14 cellular contexts compared by ENCODE assay signal in genomic region chr10:97013983-97014382, GRCh38.
A peak's percentile ranks its signal among the peaks of the same experiment; 100 is the strongest.
DNase-seq lines count a peak whose midpoint lies in the region; ATAC-seq and TF ChIP-seq lines count a peak whose summit lies in the region.
"Had no signal": no experiment of that assay in that cellular context is flagged by ENCODE, and none has a peak within 500 bp of the region (broad histone marks: within the 10 kb centered on the region; RNA-seq: fewer than 3 reads in every experiment).

No MANE protein-coding gene starts in this region.

- H3K4me1 ChIP-seq in GM23338 (ENCODE audit: insufficient read depth) (no peaks in the 10 kb centered on the region), neuronal stem cell (ENCODE audit: control insufficient read depth in 2 of 2, insufficient read depth in 1 of 2, low read depth in 1 of 2, low read length in 2 of 2) (peaks cover 7 to 10% of the 10 kb centered on the region in 2 donors)
- H3K4me1 ChIP-seq: A549, Caco-2 had no signal

- no peak overlapping the region for H3K4me3 Mint-ChIP-seq in GM23338
- H3K4me3 Mint-ChIP-seq: CD8-positive, alpha-beta memory T cell had no signal

- no peaks in the 10 kb centered on the region; the same call in 2 of the 3 replicates for H3K36me3 Mint-ChIP-seq in GM23338 (ENCODE audit: low read depth)

- H3K14ac ChIP-seq in neuronal stem cell (ENCODE audit: low read length), result no peak overlapping the region

- peaks cover 11% of the 10 kb centered on the region for H3K27me3 Mint-ChIP-seq in GM23338 (ENCODE audit: insufficient read depth, low read depth, poor library complexity)
- H3K27me3 Mint-ChIP-seq: CD8-positive, alpha-beta memory T cell had no signal

- no peak; the same call in 1 of the 3 replicates for ATAC-seq in GM23338
- no peak for ATAC-seq in HG03565 (IDR thresholded peaks at IDR 0.05; ENCODE audit: unreplicated experiment)
- ATAC-seq in GM18909 (IDR thresholded peaks at IDR 0.05; ENCODE audit: poor library complexity, unreplicated experiment), result no peak
- ATAC-seq: A549, HCT116 had no signal

- TF ChIP-seq CTCF in GM23338 (conservative IDR thresholded peaks at IDR 0.05; ENCODE audit: low read depth in 2 of 2), result no peak

- no peak overlapping the region for H2BK15ac ChIP-seq in neuronal stem cell (ENCODE audit: low read length)

- H3K9me3 ChIP-seq in neuronal stem cell (replicated peaks in 1 of 2; ENCODE audit: control insufficient read depth in 2 of 2, insufficient read depth in 1 of 2, low read depth in 1 of 2, low read length in 2 of 2), result peaks cover 0 to 4% of the 10 kb centered on the region in 2 donors
- H3K9me3 ChIP-seq: A549, BLaER1, Caco-2 had no signal

- no peak overlapping the region for H2BK12ac ChIP-seq in neuronal stem cell (ENCODE audit: low read length)

- H3K27me3 ChIP-seq in GM23338 (ENCODE audit: insufficient read depth), result no peaks in the 10 kb centered on the region
- H3K27me3 ChIP-seq in H7 (ENCODE audit: control insufficient read depth, insufficient read depth, low read length), result no peaks in the 10 kb centered on the region
- H3K27me3 ChIP-seq in neuronal stem cell (ENCODE audit: control insufficient read depth in 3 of 3, insufficient read depth in 3 of 3, low read depth in 1 of 3, low read length in 3 of 3), result peaks cover 0 to 4% (median 0%) of the 10 kb centered on the region in 3 experiments
- H3K27me3 ChIP-seq: BLaER1 had no signal

- H2AFZ ChIP-seq in GM23338 (no peak overlapping the region), neuronal stem cell (ENCODE audit: low read length) (no peak overlapping the region)

- H3K4me2 ChIP-seq in GM23338, result no peak overlapping the region
- no peak overlapping the region for H3K4me2 ChIP-seq in neuronal stem cell (ENCODE audit: insufficient read depth, low read length, poor library complexity, severe bottlenecking)
- H3K4me2 ChIP-seq: A549, BLaER1 had no signal

- no peak overlapping the region for H4K8ac ChIP-seq in neuronal stem cell (ENCODE audit: low read depth, low read length)

- H3K36me3 ChIP-seq in GM23338 (ENCODE audit: insufficient read depth) (no peaks in the 10 kb centered on the region), H7 (replicated peaks; ENCODE audit: control insufficient read depth, insufficient read depth, low read length) (no peaks in the 10 kb centered on the region), neuronal stem cell (replicated peaks in 1 of 2; ENCODE audit: control insufficient read depth in 2 of 2, insufficient read depth in 2 of 2, low read length in 2 of 2) (no peaks in the 10 kb centered on the region)
- H3K36me3 ChIP-seq: BLaER1 had no signal

- peak overlapping the region; percentile 79 for H2AK5ac ChIP-seq in neuronal stem cell (ENCODE audit: low read depth, low read length)

- H3K79me1 ChIP-seq in neuronal stem cell (ENCODE audit: low read depth, low read length), result no peaks in the 10 kb centered on the region

- H3K4ac ChIP-seq in neuronal stem cell (ENCODE audit: low read length), result no peak overlapping the region

- no peak overlapping the region for H3K23ac ChIP-seq in neuronal stem cell (ENCODE audit: low read depth, low read length, poor library complexity)

- no peaks in the 10 kb centered on the region for H4K20me1 ChIP-seq in GM23338 (replicated peaks; ENCODE audit: insufficient read depth)
- H4K20me1 ChIP-seq: BLaER1 had no signal

- H2BK5ac ChIP-seq in neuronal stem cell (ENCODE audit: low read length), result no peak overlapping the region

- H3K27ac ChIP-seq in GM23338 (ENCODE audit: low read depth) (no peak overlapping the region), neuronal stem cell (replicated peaks; ENCODE audit: low read length) (no peak overlapping the region)
- H3K27ac ChIP-seq: A549, BLaER1 had no signal

- no peaks in the 10 kb centered on the region for H3K9me2 ChIP-seq in GM23338 (ENCODE audit: insufficient read depth)

- no peaks in the 10 kb centered on the region for H3F3A ChIP-seq in GM23338 (replicated peaks; ENCODE audit: low read depth)

- peak overlapping the region; percentile 44 for H3K9ac ChIP-seq in neuronal stem cell (ENCODE audit: low read depth, low read length, poor library complexity)
- H3K9ac ChIP-seq: BLaER1 had no signal

- no peak overlapping the region for H4K91ac ChIP-seq in neuronal stem cell (ENCODE audit: low read depth, low read length, poor library complexity)

- no peak overlapping the region for H2BK120ac ChIP-seq in neuronal stem cell (ENCODE audit: low read depth, low read length)

- no peaks in the 10 kb centered on the region for H3K4me1 Mint-ChIP-seq in GM23338

- WGBS in neuronal stem cell (ENCODE audit: extremely low coverage in 2 of 2, insufficient read length in 2 of 2, insufficient replicate concordance in 1 of 2), 2 donors, result no CpG with 5 or more reads among the region's 8 CpGs

- no peaks in the 10 kb centered on the region for H3K9me3 Mint-ChIP-seq in GM23338

- no peak overlapping the region for H3K4me3 ChIP-seq in GM23338
- H3K4me3 ChIP-seq in H7 (ENCODE audit: insufficient read depth, low read depth, low read length), result no peak overlapping the region
- H3K4me3 ChIP-seq in neuronal stem cell (ENCODE audit: low read length in 2 of 2), result no peak overlapping the region
- H3K4me3 ChIP-seq: A549, BLaER1 had no signal

- peak overlapping the region; percentile 27 for H3K27ac Mint-ChIP-seq in GM23338

- no peaks in the 10 kb centered on the region for H3K79me2 ChIP-seq in GM23338 (replicated peaks; ENCODE audit: insufficient read depth)

- no peak for DNase-seq in GM23338 (ENCODE audit: low spot score)
- DNase-seq in H7, result peak; percentile 46
- peak; percentile 33 for DNase-seq in islet precursor cell
- no peak for DNase-seq in neuronal stem cell (ENCODE audit: low spot score)
- no peak for DNase-seq in NCI-H510A treated with DMSO at 0.1 percent for 48 hours (lab: John Stamatoyannopoulos, UW)
- DNase-seq: Caco-2; CD8-positive, alpha-beta memory T cell; DND-41; GDM1 had no signal

- H3K18ac ChIP-seq in neuronal stem cell (ENCODE audit: low read length), result peak overlapping the region; percentile 46

TF ChIP-seq in GM23338, 12 proteins besides CTCF, POLR2A, EP300 and RAD21 (continues in another document):
- TF ChIP-seq JUNB (IDR thresholded peaks at IDR 0.05; ENCODE audit: unreplicated experiment) (no peak), NANOG (IDR thresholded peaks at IDR 0.05; ENCODE audit: borderline replicate concordance) (no peak), ZNF114 (CRISPR knock-in tag; IDR thresholded peaks at IDR 0.05) (no peak), STAT1 (IDR thresholded peaks at IDR 0.05; ENCODE audit: unreplicated experiment) (no peak), ZNF331 (CRISPR knock-in tag; IDR thresholded peaks at IDR 0.05; ENCODE audit: low read depth) (no peak), POLR2AphosphoS5 (IDR thresholded peaks at IDR 0.05; ENCODE audit: low read depth) (no peak)
- TF ChIP-seq, protein P1, sequence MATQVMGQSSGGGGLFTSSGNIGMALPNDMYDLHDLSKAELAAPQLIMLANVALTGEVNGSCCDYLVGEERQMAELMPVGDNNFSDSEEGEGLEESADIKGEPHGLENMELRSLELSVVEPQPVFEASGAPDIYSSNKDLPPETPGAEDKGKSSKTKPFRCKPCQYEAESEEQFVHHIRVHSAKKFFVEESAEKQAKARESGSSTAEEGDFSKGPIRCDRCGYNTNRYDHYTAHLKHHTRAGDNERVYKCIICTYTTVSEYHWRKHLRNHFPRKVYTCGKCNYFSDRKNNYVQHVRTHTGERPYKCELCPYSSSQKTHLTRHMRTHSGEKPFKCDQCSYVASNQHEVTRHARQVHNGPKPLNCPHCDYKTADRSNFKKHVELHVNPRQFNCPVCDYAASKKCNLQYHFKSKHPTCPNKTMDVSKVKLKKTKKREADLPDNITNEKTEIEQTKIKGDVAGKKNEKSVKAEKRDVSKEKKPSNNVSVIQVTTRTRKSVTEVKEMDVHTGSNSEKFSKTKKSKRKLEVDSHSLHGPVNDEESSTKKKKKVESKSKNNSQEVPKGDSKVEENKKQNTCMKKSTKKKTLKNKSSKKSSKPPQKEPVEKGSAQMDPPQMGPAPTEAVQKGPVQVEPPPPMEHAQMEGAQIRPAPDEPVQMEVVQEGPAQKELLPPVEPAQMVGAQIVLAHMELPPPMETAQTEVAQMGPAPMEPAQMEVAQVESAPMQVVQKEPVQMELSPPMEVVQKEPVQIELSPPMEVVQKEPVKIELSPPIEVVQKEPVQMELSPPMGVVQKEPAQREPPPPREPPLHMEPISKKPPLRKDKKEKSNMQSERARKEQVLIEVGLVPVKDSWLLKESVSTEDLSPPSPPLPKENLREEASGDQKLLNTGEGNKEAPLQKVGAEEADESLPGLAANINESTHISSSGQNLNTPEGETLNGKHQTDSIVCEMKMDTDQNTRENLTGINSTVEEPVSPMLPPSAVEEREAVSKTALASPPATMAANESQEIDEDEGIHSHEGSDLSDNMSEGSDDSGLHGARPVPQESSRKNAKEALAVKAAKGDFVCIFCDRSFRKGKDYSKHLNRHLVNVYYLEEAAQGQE (IDR thresholded peaks at IDR 0.05; ENCODE audit: unreplicated experiment), result no peak

Comparison
In these comparisons a context has a peak if more than half of its experiments do, and no peak if none do; other contexts are left out.
1. DNase-seq: peak in H7 (single experiment) and islet precursor cell (single experiment); none in GM23338 (single experiment), neuronal stem cell (single experiment) and NCI-H510A treated with DMSO at 0.1 percent for 48 hours (single experiment).